Comparison of ENCODE assay signal across 1 cellular context in the genomic region with DNA sequence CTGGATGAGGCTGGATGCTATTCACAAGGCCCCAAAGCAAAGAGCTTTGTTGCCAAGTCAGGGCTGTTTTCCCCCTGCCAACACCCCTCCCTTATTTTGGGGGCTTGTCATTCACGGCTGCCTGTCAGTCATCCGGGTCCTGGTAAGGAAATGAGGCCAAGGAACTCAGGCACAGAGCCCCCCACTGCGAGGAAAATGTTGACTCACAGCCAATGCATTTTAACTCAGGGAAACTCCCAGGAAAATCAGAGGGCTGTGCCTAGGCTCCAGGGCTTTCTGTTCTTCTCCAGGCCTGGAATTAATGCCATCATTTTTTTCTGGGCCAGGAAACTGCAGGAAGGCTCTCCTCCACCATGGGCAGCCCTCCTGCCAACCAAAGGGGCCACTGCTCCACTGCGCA.
TF ChIP-seq lines count a peak whose summit lies in the region.

No MANE protein-coding gene starts in this region.

TF ChIP-seq in H1, 55 proteins besides CTCF, POLR2A, EP300 and RAD21 (continued from another document):
- TF ChIP-seq, protein P1, sequence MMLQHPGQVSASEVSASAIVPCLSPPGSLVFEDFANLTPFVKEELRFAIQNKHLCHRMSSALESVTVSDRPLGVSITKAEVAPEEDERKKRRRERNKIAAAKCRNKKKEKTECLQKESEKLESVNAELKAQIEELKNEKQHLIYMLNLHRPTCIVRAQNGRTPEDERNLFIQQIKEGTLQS (IDR thresholded peaks at IDR 0.05; ENCODE audit: insufficient read depth, low read depth, low read length), result no peak
- TF ChIP-seq CBX5 (IDR thresholded peaks at IDR 0.05; ENCODE audit: low read depth, low read length) (no peak), KDM4A (IDR thresholded peaks at IDR 0.05; ENCODE audit: low read depth, low read length, severe bottlenecking) (no peak), SP1 (IDR thresholded peaks at IDR 0.05; ENCODE audit: low read depth, low read length) (no peak), SAP30 (IDR thresholded peaks at IDR 0.05; ENCODE audit: insufficient read depth, insufficient replicate concordance, low read length) (no peak), PHF8 (conservative IDR thresholded peaks at IDR 0.05; ENCODE audit: low read depth, low read length) (no peak), RNF2 (IDR thresholded peaks at IDR 0.05; ENCODE audit: borderline replicate concordance, low read depth, low read length, missing control alignments, poor library complexity, severe bottlenecking) (no peak)
